In genomic region chr10:96025566-96025965, GRCh38 we compare ENCODE assay signal across 8 cellular contexts. TPM values are rescaled to one million over a fixed set of nuclear protein-coding genes. Genes with fewer than 3 reads are reported as not detected.
DNase-seq lines count a peak whose midpoint lies in the region; ATAC-seq and TF ChIP-seq lines count a peak whose summit lies in the region.
"Had no signal": no experiment of that assay in that cellular context is flagged by ENCODE, and none has a peak within 500 bp of the region (broad histone marks: within the 10 kb centered on the region; RNA-seq: fewer than 3 reads in every experiment).

No MANE protein-coding gene starts in this region.

- H3K27ac Mint-ChIP-seq in WTC11 = no peak overlapping the region
- H3K27ac Mint-ChIP-seq in naive thymus-derived CD4-positive, alpha-beta T cell = no peak overlapping the region
- H3K27ac Mint-ChIP-seq: IgD-negative memory B cell had no signal

- H3K27me3 Mint-ChIP-seq in WTC11 (ENCODE audit: low read depth) = no peaks in the 10 kb centered on the region
- peaks cover 2 to 14% (median 5%) of the 10 kb centered on the region in 5 donors for H3K27me3 Mint-ChIP-seq in naive thymus-derived CD4-positive, alpha-beta T cell
- H3K27me3 Mint-ChIP-seq: IgD-negative memory B cell had no signal

- no peak overlapping the region for H3K4me3 Mint-ChIP-seq in WTC11
- H3K4me3 Mint-ChIP-seq in naive thymus-derived CD4-positive, alpha-beta T cell = no peak overlapping the region

- no peaks in the 10 kb centered on the region for H3K36me3 ChIP-seq in naive thymus-derived CD4-positive, alpha-beta T cell (ENCODE audit: control insufficient read depth in 2 of 3, insufficient read depth in 3 of 3, low read length in 3 of 3)

- DNase-seq in GM10266 (ENCODE audit: extremely low spot score) (peak; percentile 30), WTC11 (ENCODE audit: low spot score) (peak; percentile 52), nucleus accumbens (lab: John Stamatoyannopoulos, UW) (no peak), NCI-H187 treated with DMSO at 0.1 percent for 48 hours (lab: John Stamatoyannopoulos, UW) (no peak)
- no peak for DNase-seq in naive thymus-derived CD4-positive, alpha-beta T cell

- H3K27me3 ChIP-seq in naive thymus-derived CD4-positive, alpha-beta T cell (ENCODE audit: control insufficient read depth in 2 of 2, insufficient read depth in 2 of 2, low read length in 2 of 2) = no peaks in the 10 kb centered on the region

- H3K4me1 ChIP-seq in naive thymus-derived CD4-positive, alpha-beta T cell (ENCODE audit: control insufficient read depth in 2 of 2, insufficient read depth in 2 of 2, low read length in 2 of 2) = no peaks in the 10 kb centered on the region

- no peaks in the 10 kb centered on the region for H3K36me3 Mint-ChIP-seq in WTC11
- peaks cover 0 to 5% (median 0%) of the 10 kb centered on the region in 5 donors for H3K36me3 Mint-ChIP-seq in naive thymus-derived CD4-positive, alpha-beta T cell

- no peak overlapping the region for H3K27ac ChIP-seq in naive thymus-derived CD4-positive, alpha-beta T cell (ENCODE audit: low read depth, low read length)

- TF ChIP-seq CTCF in GM10266 (IDR thresholded peaks at IDR 0.05; ENCODE audit: control insufficient read depth, insufficient read depth, low read depth, missing control alignments) (peak; percentile 26), WTC11 (IDR thresholded peaks at IDR 0.05) (no peak)

- H3K9me3 Mint-ChIP-seq in WTC11 = no peaks in the 10 kb centered on the region
- H3K9me3 Mint-ChIP-seq in naive thymus-derived CD4-positive, alpha-beta T cell = peaks cover 0 to 2% (median 0%) of the 10 kb centered on the region in 11 donors

- CTCF ChIA-PET in WTC11 (lab: Charles Lee) = no interaction called here
- CTCF ChIA-PET in naive thymus-derived CD4-positive, alpha-beta T cell (lab: Charles Lee) = no interaction called here

- intact Hi-C loops in naive thymus-derived CD4-positive, alpha-beta T cell (cut with micrococcal nuclease) = no loop called here

- POLR2A ChIA-PET in WTC11 (lab: Charles Lee) = no interaction called here
- POLR2A ChIA-PET in naive thymus-derived CD4-positive, alpha-beta T cell (lab: Charles Lee) = no interaction called here

- no peaks in the 10 kb centered on the region for H3K4me1 Mint-ChIP-seq in WTC11
- H3K4me1 Mint-ChIP-seq in naive thymus-derived CD4-positive, alpha-beta T cell = no peaks in the 10 kb centered on the region
- H3K4me1 Mint-ChIP-seq: IgD-negative memory B cell had no signal

- no peak overlapping the region for H3K4me3 ChIP-seq in naive thymus-derived CD4-positive, alpha-beta T cell (ENCODE audit: low read length)

- ATAC-seq in HG02885 (IDR thresholded peaks at IDR 0.05; ENCODE audit: poor library complexity, unreplicated experiment) = peak; percentile 54
- ATAC-seq in WTC11 = peak; percentile 100
- peak; percentile 44 for ATAC-seq in naive thymus-derived CD4-positive, alpha-beta T cell
- no peak for ATAC-seq in HG03108 (IDR thresholded peaks at IDR 0.05; ENCODE audit: unreplicated experiment)

- no peaks in the 10 kb centered on the region for H3K9me3 ChIP-seq in naive thymus-derived CD4-positive, alpha-beta T cell (ENCODE audit: control insufficient read depth in 2 of 3, low read length in 3 of 3)

TF ChIP-seq in WTC11, 78 proteins besides CTCF, POLR2A, EP300 and RAD21:
- TF ChIP-seq FOXJ3 (CRISPR knock-in tag; IDR thresholded peaks at IDR 0.05; ENCODE audit: borderline replicate concordance) = no peak
- no peak for TF ChIP-seq NR1H2 (CRISPR knock-in tag; IDR thresholded peaks at IDR 0.05)
- TF ChIP-seq SMAD4 (CRISPR knock-in tag; IDR thresholded peaks at IDR 0.05) = no peak
- TF ChIP-seq MLX (CRISPR knock-in tag; IDR thresholded peaks at IDR 0.05) = no peak
- TF ChIP-seq PRDM15 (CRISPR knock-in tag; IDR thresholded peaks at IDR 0.05) = no peak
- no peak for TF ChIP-seq MXD4 (CRISPR knock-in tag; IDR thresholded peaks at IDR 0.05; ENCODE audit: borderline replicate concordance)
- no peak for TF ChIP-seq ZNF219 (CRISPR knock-in tag; IDR thresholded peaks at IDR 0.05; ENCODE audit: borderline replicate concordance)
- no peak for TF ChIP-seq NR3C1 (CRISPR knock-in tag; conservative IDR thresholded peaks at IDR 0.05; ENCODE audit: low read depth)
- no peak for TF ChIP-seq RELA (CRISPR knock-in tag; IDR thresholded peaks at IDR 0.05; ENCODE audit: borderline replicate concordance)
- no peak for TF ChIP-seq ATF3 (CRISPR knock-in tag; conservative IDR thresholded peaks at IDR 0.05)
- no peak for TF ChIP-seq ELF4 (CRISPR knock-in tag; IDR thresholded peaks at IDR 0.05; ENCODE audit: low read depth)
- no peak for TF ChIP-seq PRRX2 (CRISPR knock-in tag; IDR thresholded peaks at IDR 0.05)
- TF ChIP-seq, protein P1, sequence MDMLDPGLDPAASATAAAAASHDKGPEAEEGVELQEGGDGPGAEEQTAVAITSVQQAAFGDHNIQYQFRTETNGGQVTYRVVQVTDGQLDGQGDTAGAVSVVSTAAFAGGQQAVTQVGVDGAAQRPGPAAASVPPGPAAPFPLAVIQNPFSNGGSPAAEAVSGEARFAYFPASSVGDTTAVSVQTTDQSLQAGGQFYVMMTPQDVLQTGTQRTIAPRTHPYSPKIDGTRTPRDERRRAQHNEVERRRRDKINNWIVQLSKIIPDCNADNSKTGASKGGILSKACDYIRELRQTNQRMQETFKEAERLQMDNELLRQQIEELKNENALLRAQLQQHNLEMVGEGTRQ (CRISPR knock-in tag; IDR thresholded peaks at IDR 0.05) = no peak
- no peak for TF ChIP-seq CREB1 (CRISPR knock-in tag; IDR thresholded peaks at IDR 0.05)
- no peak for TF ChIP-seq TCF7 (CRISPR knock-in tag; IDR thresholded peaks at IDR 0.05; ENCODE audit: low read depth)

RNA-seq across cellular contexts. Expression of gene CCNJ, which starts 17.8 kb away (rescaled TPM):
- total RNA-seq in WTC11 (2021) = 25.7 to 27.3 TPM (median 27.1 TPM) in 3 replicates
- total RNA-seq in naive thymus-derived CD4-positive, alpha-beta T cell = 1 to 10 TPM; 5.6 to 8.0 (median 6.7) TPM
- 1 to 10 TPM; 1.0 to 1.1 TPM for polyA plus RNA-seq in naive thymus-derived CD4-positive, alpha-beta T cell

Comparison
In these comparisons a context has a peak if more than half of its experiments do, and no peak if none do; other contexts are left out.
1. DNase-seq: peak in GM10266 (single experiment) and WTC11 (single experiment); none in naive thymus-derived CD4-positive, alpha-beta T cell (0 of 9), nucleus accumbens (0 of 56) and NCI-H187 treated with DMSO at 0.1 percent for 48 hours (single experiment).